Comparison of ENCODE assay signal across 18 cellular contexts in genomic region chr13:101424381-101425155, GRCh38.
A peak's percentile ranks its signal among the peaks of the same experiment; 100 is the strongest.
DNase-seq lines count a peak whose midpoint lies in the region; ATAC-seq lines count a peak whose summit lies in the region.
"Had no signal": no experiment of that assay in that cellular context is flagged by ENCODE, and none has a peak within 500 bp of the region (broad histone marks: within the 10 kb centered on the region; RNA-seq: fewer than 3 reads in every experiment).

No MANE protein-coding gene starts in this region.

- H3K9ac ChIP-seq in adipocyte (ENCODE audit: low read length) = no peak overlapping the region

- H3K9me3 ChIP-seq in adipocyte (ENCODE audit: control insufficient read depth, low read length) = no peaks in the 10 kb centered on the region
- H3K9me3 ChIP-seq: ascending aorta, ovary had no signal

- no peaks in the 10 kb centered on the region for H3K36me3 ChIP-seq in adipocyte (ENCODE audit: control insufficient read depth, insufficient read depth, low read length, severe bottlenecking)
- H3K36me3 ChIP-seq: ascending aorta, ovary had no signal

- DNase-seq in EH (ENCODE audit: low read depth) (peak; percentile 21), adipocyte (ENCODE audit: low read depth) (peak; percentile 48), globus pallidus (ENCODE audit: low spot score) (peak; percentile 93), pons (ENCODE audit: low spot score) (peak; percentile 95), dedifferentiated amniotic fluid mesenchymal stem cell (ENCODE audit: extremely low spot score) (no peak), NOMO-1 treated with dmso at 0.1 percent for 144 hours (lab: John Stamatoyannopoulos, UW; ENCODE audit: unreplicated experiment) (no peak)
- DNase-seq: activated CD4-positive, alpha-beta T cell treated with anti-CD3 and anti-CD28 coated beads, Interleukin-2, amount 50 U/mL, for 1 hour; DMS79; endodermal cell; OCI-M1; ovary; stimulated activated CD4-positive, alpha-beta T cell treated with anti-CD3 and anti-CD28 coated beads, Interleukin-4, amount 100 ng/mL, for 1 hour; stimulated activated naive CD4-positive, alpha-beta T cell had no signal

- peak overlapping the region; percentile 13 for H3K4me3 ChIP-seq in adipocyte (ENCODE audit: low read length)
- H3K4me3 ChIP-seq: ascending aorta, GM12878, lung, ovary had no signal

- H3K27me3 ChIP-seq in adipocyte (replicated peaks; ENCODE audit: control insufficient read depth, insufficient read depth, low read length) = no peaks in the 10 kb centered on the region
- H3K27me3 ChIP-seq: ascending aorta, ovary had no signal

- no peak for ATAC-seq in HG02973 (IDR thresholded peaks at IDR 0.05; ENCODE audit: unreplicated experiment)
- no peak for ATAC-seq in GM19452 (IDR thresholded peaks at IDR 0.05; ENCODE audit: unreplicated experiment)
- ATAC-seq: GM12878 had no signal

- H3K4me1 ChIP-seq in adipocyte (ENCODE audit: control insufficient read depth, insufficient read depth, low read length) = peaks cover 13% of the 10 kb centered on the region
- H3K4me1 ChIP-seq: ascending aorta had no signal

Comparison
In these comparisons a context has a peak if more than half of its experiments do, and no peak if none do; other contexts are left out.
1. DNase-seq: peak in EH (single experiment), adipocyte (single experiment), globus pallidus (single experiment) and pons (single experiment); none in dedifferentiated amniotic fluid mesenchymal stem cell (single experiment) and NOMO-1 treated with dmso at 0.1 percent for 144 hours (single experiment).